ENCODE assay signal across 21 cellular contexts in the genomic region with DNA sequence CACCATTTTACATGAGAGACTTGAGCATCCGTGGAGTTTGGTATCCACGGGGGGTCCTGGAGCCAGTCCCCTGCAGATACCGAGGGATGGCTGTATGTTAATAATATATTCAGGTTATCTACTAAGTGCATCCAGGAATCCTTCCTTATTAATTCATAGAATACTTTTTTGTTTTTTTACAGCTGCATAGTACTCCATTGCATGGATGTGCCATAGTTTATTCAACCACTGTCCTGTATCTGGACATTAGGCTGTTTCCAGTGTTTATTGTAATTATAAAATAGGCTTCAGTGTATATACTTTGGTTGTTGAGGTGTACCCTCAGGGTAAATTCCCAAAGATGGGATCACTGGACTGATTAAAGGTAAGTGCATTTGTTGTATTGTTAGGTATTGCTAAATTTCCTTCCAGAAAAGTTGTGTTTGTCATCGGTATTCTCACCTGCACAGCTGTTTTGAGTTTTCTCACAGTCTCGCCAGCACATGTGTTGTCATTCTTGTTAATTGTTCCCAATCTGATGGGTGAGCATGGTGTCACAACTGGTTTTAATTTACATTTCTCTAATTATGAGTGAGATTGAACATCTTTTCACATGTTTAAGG. TPM values are rescaled to one million over a fixed set of nuclear protein-coding genes. Genes with fewer than 3 reads are reported as not detected.
A peak's percentile ranks its signal among the peaks of the same experiment; 100 is the strongest.
DNase-seq lines count a peak whose midpoint lies in the region; ATAC-seq and TF ChIP-seq lines count a peak whose summit lies in the region.
"Had no signal": no experiment of that assay in that cellular context is flagged by ENCODE, and none has a peak within 500 bp of the region (broad histone marks: within the 10 kb centered on the region; RNA-seq: fewer than 3 reads in every experiment).

No MANE protein-coding gene starts in this region.

- peaks cover 17% of the 10 kb centered on the region for H3K36me3 ChIP-seq in BLaER1
- H3K36me3 ChIP-seq in HEK293 (ENCODE audit: control insufficient read depth in 2 of 2, insufficient read depth in 1 of 2, low read length in 2 of 2): no peaks in the 10 kb centered on the region
- H3K36me3 ChIP-seq: BE2C had no signal

- DNase-seq in epithelial cell of esophagus (ENCODE audit: low read depth): peak; percentile 17
- no peak for DNase-seq in T1000 (lab: John Stamatoyannopoulos, UW)
- no peak for DNase-seq in LoVo (ENCODE audit: low spot score)
- DNase-seq: 8988T; ACHN; AML-193; BE2C; C1 segment of cervical spinal cord; Calu3; CD4-positive, alpha-beta memory T cell; COR-L47; DMS53; DMS79 treated with DMSO at 0.1 percent for 48 hours; GF-D8; GOT3; H7; HCEC 1CT had no signal

- ATAC-seq in esophagus mucosa: no peak
- ATAC-seq: A549 had no signal

- H3K27ac ChIP-seq in BLaER1 (no peak overlapping the region), HEK293 (ENCODE audit: extremely low read depth, low read depth, low read length) (no peak overlapping the region)
- H3K27ac ChIP-seq: A549 had no signal

- H3K27me3 ChIP-seq in BLaER1: no peaks in the 10 kb centered on the region
- H3K27me3 ChIP-seq: BE2C had no signal

- POLR2A ChIA-PET in HEK293 (lab: Yijun Ruan, JAX): no interaction called here

- peak overlapping the region; percentile 75; the same call in 1 of the 2 replicates for H3K4me2 ChIP-seq in BLaER1
- H3K4me2 ChIP-seq: A549 had no signal

- TF ChIP-seq CTCF in HEK293 (tag by site-specific recombination; IDR thresholded peaks at IDR 0.05) (no peak), epithelial cell of esophagus (IDR thresholded peaks at IDR 0.05; ENCODE audit: insufficient read depth, low read depth, low read length, missing control alignments) (no peak)

- no peak overlapping the region for H3K9ac ChIP-seq in BLaER1

- H3K4me1 ChIP-seq in BLaER1 (peaks cover 50% of the 10 kb centered on the region), HEK293 (ENCODE audit: control insufficient read depth, insufficient read depth, low read length) (peaks cover 14% of the 10 kb centered on the region)

- H3K4me3 ChIP-seq in BLaER1: no peak overlapping the region
- H3K4me3 ChIP-seq in HEK293 (ENCODE audit: low read depth, low read length): no peak overlapping the region
- no peak overlapping the region for H3K4me3 ChIP-seq in epithelial cell of esophagus (ENCODE audit: low read length)
- H3K4me3 ChIP-seq: A549 had no signal

- no peaks in the 10 kb centered on the region for H4K20me1 ChIP-seq in BLaER1

- H3K9me3 ChIP-seq in BLaER1 (peaks cover 23% of the 10 kb centered on the region), HEK293 (ENCODE audit: control insufficient read depth, insufficient read depth, low read depth, low read length) (no peaks in the 10 kb centered on the region)
- H3K9me3 ChIP-seq: A549, BE2C had no signal

- CTCF ChIA-PET in HEK293 (lab: Yijun Ruan, JAX): interaction anchor here (0.7 to 1.3 kb wide), 2 partner anchors 10 to 88 kb away, joined by 5 to 6 read pairs; no protein-coding TSS in a partner anchor

TF ChIP-seq in HEK293, 187 proteins besides CTCF, POLR2A, EP300 and RAD21:
- TF ChIP-seq ZNF146 (tag by site-specific recombination; IDR thresholded peaks at IDR 0.05) (peak; percentile 69), ZNF629 (tag by site-specific recombination; IDR thresholded peaks at IDR 0.05) (no peak), ZNF76 (tag by site-specific recombination; IDR thresholded peaks at IDR 0.05; ENCODE audit: borderline replicate concordance, low read depth) (no peak), ZNF324 (tag by site-specific recombination; IDR thresholded peaks at IDR 0.05) (no peak), ZNF433 (tag by site-specific recombination; IDR thresholded peaks at IDR 0.05; ENCODE audit: low read depth) (no peak)

RNA-seq across cellular contexts. Expression of a gene that starts 55.1 kb away (rescaled TPM):
- 7.6 TPM for total RNA-seq in esophagus mucosa
